Comparison of ENCODE assay signal across 1 cellular context in genomic region chr6:130020892-130021483, GRCh38.
TF ChIP-seq lines count a peak whose summit lies in the region.

No MANE protein-coding gene starts in this region.

TF ChIP-seq in HCT116, 20 proteins besides CTCF, POLR2A, EP300 and RAD21 (continued from another document):
- TF ChIP-seq ATF3 (IDR thresholded peaks at IDR 0.05) (no peak), SRF (IDR thresholded peaks at IDR 0.05; ENCODE audit: low read depth) (no peak), EZH2phosphoT487 (IDR thresholded peaks at IDR 0.05; ENCODE audit: borderline replicate concordance) (no peak), TCF7L2 (IDR thresholded peaks at IDR 0.05; ENCODE audit: borderline replicate concordance, extremely low read depth, insufficient read depth, insufficient read length) (no peak), EZH2 (IDR thresholded peaks at IDR 0.05) (no peak), YY1 (IDR thresholded peaks at IDR 0.05; ENCODE audit: extremely low read depth, insufficient replicate concordance, low read depth, low read length) (peak; percentile 60), POLR2AphosphoS5 (IDR thresholded peaks at IDR 0.05; ENCODE audit: low read depth, low read length) (no peak), ELF1 (IDR thresholded peaks at IDR 0.05; ENCODE audit: borderline replicate concordance, low read depth) (no peak), MAX (IDR thresholded peaks at IDR 0.05) (peak; percentile 9; the same call in 1 of the 2 replicates), SIN3A (IDR thresholded peaks at IDR 0.05; ENCODE audit: low read depth) (peak; percentile 50; the same call in 1 of the 2 replicates), ZFX (IDR thresholded peaks at IDR 0.05) (no peak), CBX3 (IDR thresholded peaks at IDR 0.05; ENCODE audit: low read depth) (peak; percentile 65; the same call in 1 of the 2 replicates)
